Comparison of ENCODE assay signal across 13 cellular contexts in the genomic region with DNA sequence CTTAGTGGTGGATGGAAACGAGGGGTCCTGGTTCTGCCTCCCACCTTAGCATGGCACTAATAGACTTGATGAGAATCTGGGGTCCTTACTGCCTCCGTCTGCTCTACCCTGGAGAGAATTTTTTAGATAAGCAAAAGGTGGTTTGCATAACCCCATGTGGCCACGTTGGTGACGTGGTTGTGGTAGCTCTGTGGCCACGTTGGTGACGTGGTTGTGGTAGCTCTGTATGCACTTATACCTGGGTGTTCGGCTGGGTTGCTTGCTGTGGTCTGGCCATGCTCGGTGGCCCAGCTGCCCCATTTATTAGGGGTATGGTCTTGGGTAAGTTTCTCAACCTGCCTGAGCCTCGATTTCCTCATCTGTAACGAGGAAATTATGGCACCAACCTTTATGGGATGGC. TPM values are rescaled to one million over a fixed set of nuclear protein-coding genes. Genes with fewer than 3 reads are reported as not detected.
DNase-seq lines count a peak whose midpoint lies in the region; ATAC-seq and TF ChIP-seq lines count a peak whose summit lies in the region.
"Had no signal": no experiment of that assay in that cellular context is flagged by ENCODE, and none has a peak within 500 bp of the region (broad histone marks: within the 10 kb centered on the region; RNA-seq: fewer than 3 reads in every experiment).

No MANE protein-coding gene starts in this region.

- H3K4me3 Mint-ChIP-seq in activated CD8-positive, alpha-beta T cell treated with anti-CD3 and anti-CD28 coated beads, Interleukin-2, amount 10 ng/mL, durations not matched to agents 7 days and 5 days: peak overlapping the region; percentile 19
- H3K4me3 Mint-ChIP-seq in central memory CD8-positive, alpha-beta T cell: peak overlapping the region; percentile 51
- H3K4me3 Mint-ChIP-seq: stimulated activated naive B cell treated with anti-CD40 and anti-IgM and Interleukin-4, amounts not matched to agents 10 μg/mL and 1 μg/mL and 100 μg/mL, for 72 hours had no signal

- POLR2A ChIA-PET in activated CD8-positive, alpha-beta T cell treated with anti-CD3 and anti-CD28 coated beads, Interleukin-2, amount 10 ng/mL, durations not matched to agents 7 days and 5 days (lab: Charles Lee): interaction anchor here (0.6 kb wide), 2 partner anchors 68 to 168 kb away, joined by 3 read pairs; no protein-coding TSS in a partner anchor

- 71 to 75% methylated on average over 2 to 10 of the region's 10 CpGs for WGBS in transverse colon (ENCODE audit: low coverage in 1 of 2), 2 donors

- peaks cover 8 to 26% (median 21%) of the 10 kb centered on the region in 4 donors for H3K4me1 ChIP-seq in transverse colon

- H3K9me3 ChIP-seq in transverse colon: no peaks in the 10 kb centered on the region

- no peak for TF ChIP-seq POLR2A in transverse colon (IDR thresholded peaks at IDR 0.05)

- no peak for TF ChIP-seq EP300 in transverse colon (IDR thresholded peaks at IDR 0.05; ENCODE audit: low read depth)

- peak; percentile 39 for DNase-seq in stimulated activated CD4-positive, alpha-beta T cell treated with anti-CD3 and anti-CD28 coated beads, Interleukin-15, amount 100 ng/mL, for 24 hours
- DNase-seq in stimulated activated CD4-positive, alpha-beta T cell treated with anti-CD3 and anti-CD28 coated beads, Interleukin-12 subunit alpha, Interleukin-12 subunit beta, amount 100 ng/mL, for 4 hours: no peak
- peak; percentile 84 for DNase-seq in activated CD8-positive, alpha-beta T cell treated with anti-CD3 and anti-CD28 coated beads, Interleukin-2, amount 10 ng/mL, durations not matched to agents 7 days and 5 days
- DNase-seq in central memory CD8-positive, alpha-beta T cell (ENCODE audit: low spot score in 2 of 2): peak; percentile 51 to 81
- DNase-seq in transverse colon: peak; percentile 42
- no peak for DNase-seq in NCI-H748 treated with DMSO at 0.1 percent for 48 hours (lab: John Stamatoyannopoulos, UW)
- DNase-seq: AML-193; GDM1; head of caudate nucleus; NCI-H510A; stimulated activated naive B cell treated with anti-CD40 and anti-IgM and Interleukin-4, amounts not matched to agents 10 μg/mL and 1 μg/mL and 100 μg/mL, for 72 hours had no signal

- H3K27ac ChIP-seq in transverse colon: no peak overlapping the region

- no peaks in the 10 kb centered on the region for H3K36me3 ChIP-seq in transverse colon

- peaks cover 52% of the 10 kb centered on the region for H3K4me1 Mint-ChIP-seq in activated CD8-positive, alpha-beta T cell treated with anti-CD3 and anti-CD28 coated beads, Interleukin-2, amount 10 ng/mL, durations not matched to agents 7 days and 5 days (ENCODE audit: low read depth)
- H3K4me1 Mint-ChIP-seq in central memory CD8-positive, alpha-beta T cell: peaks cover 26% of the 10 kb centered on the region

- peaks cover 3% of the 10 kb centered on the region for H3K36me3 Mint-ChIP-seq in activated CD8-positive, alpha-beta T cell treated with anti-CD3 and anti-CD28 coated beads, Interleukin-2, amount 10 ng/mL, durations not matched to agents 7 days and 5 days (ENCODE audit: low read depth)
- peaks cover 8% of the 10 kb centered on the region for H3K36me3 Mint-ChIP-seq in central memory CD8-positive, alpha-beta T cell (ENCODE audit: insufficient read depth)
- H3K36me3 Mint-ChIP-seq: stimulated activated naive B cell treated with anti-CD40 and anti-IgM and Interleukin-4, amounts not matched to agents 10 μg/mL and 1 μg/mL and 100 μg/mL, for 72 hours had no signal

- no peaks in the 10 kb centered on the region for H3K9me3 Mint-ChIP-seq in activated CD8-positive, alpha-beta T cell treated with anti-CD3 and anti-CD28 coated beads, Interleukin-2, amount 10 ng/mL, durations not matched to agents 7 days and 5 days (ENCODE audit: insufficient read depth)
- H3K9me3 Mint-ChIP-seq in central memory CD8-positive, alpha-beta T cell: no peaks in the 10 kb centered on the region
- H3K9me3 Mint-ChIP-seq: stimulated activated naive B cell treated with anti-CD40 and anti-IgM and Interleukin-4, amounts not matched to agents 10 μg/mL and 1 μg/mL and 100 μg/mL, for 72 hours had no signal

- H3K27me3 ChIP-seq in transverse colon: no peaks in the 10 kb centered on the region

- intact Hi-C loops in transverse colon (cut with DNase I; ENCODE audit: low total_unique reads): no loop called here

- no peak for TF ChIP-seq CTCF in transverse colon (IDR thresholded peaks at IDR 0.05)

- peak; percentile 66 for ATAC-seq in activated CD8-positive, alpha-beta T cell treated with anti-CD3 and anti-CD28 coated beads, Interleukin-2, amount 10 ng/mL, durations not matched to agents 7 days and 5 days
- peak; percentile 85 for ATAC-seq in central memory CD8-positive, alpha-beta T cell (replicated peaks; ENCODE audit: extremely low read depth, poor library complexity, severe bottlenecking)
- ATAC-seq in HG03439 (IDR thresholded peaks at IDR 0.05; ENCODE audit: unreplicated experiment): no peak
- no peak for ATAC-seq in HG03442 (IDR thresholded peaks at IDR 0.05; ENCODE audit: unreplicated experiment)

- CTCF ChIA-PET in activated CD8-positive, alpha-beta T cell treated with anti-CD3 and anti-CD28 coated beads, Interleukin-2, amount 10 ng/mL, durations not matched to agents 7 days and 5 days (lab: Charles Lee): interaction anchor here (0.5 to 1.1 kb wide), 3 partner anchors 42 to 1158 kb away, joined by 3 to 4 read pairs (median 3); no protein-coding TSS in a partner anchor

- peak overlapping the region; percentile 63 for H3K27ac Mint-ChIP-seq in activated CD8-positive, alpha-beta T cell treated with anti-CD3 and anti-CD28 coated beads, Interleukin-2, amount 10 ng/mL, durations not matched to agents 7 days and 5 days
- peak overlapping the region; percentile 85 for H3K27ac Mint-ChIP-seq in central memory CD8-positive, alpha-beta T cell (ENCODE audit: low read depth)
- H3K27ac Mint-ChIP-seq: stimulated activated naive B cell treated with anti-CD40 and anti-IgM and Interleukin-4, amounts not matched to agents 10 μg/mL and 1 μg/mL and 100 μg/mL, for 72 hours had no signal

- in situ Hi-C loops in transverse colon (cut with MboI; ENCODE audit: low pct_ligation_motif_present in 1 of 4, low pct_unique_long_range_greater_than_20kb in 1 of 4, low sequenced_read_pairs in 3 of 4): no loop called here

- peaks cover 19% of the 10 kb centered on the region for H3K27me3 Mint-ChIP-seq in activated CD8-positive, alpha-beta T cell treated with anti-CD3 and anti-CD28 coated beads, Interleukin-2, amount 10 ng/mL, durations not matched to agents 7 days and 5 days (ENCODE audit: low read depth)
- H3K27me3 Mint-ChIP-seq in central memory CD8-positive, alpha-beta T cell: no peaks in the 10 kb centered on the region

- no peak overlapping the region for H3K4me3 ChIP-seq in transverse colon

RNA-seq across cellular contexts. Expression of gene SPIRE2, which starts 13.0 kb away (rescaled TPM):
- total RNA-seq in activated CD8-positive, alpha-beta T cell treated with anti-CD3 and anti-CD28 coated beads, Interleukin-2, amount 10 ng/mL, durations not matched to agents 7 days and 5 days: under 1 TPM in 1 of 2 experiments, not detected in 1; 0.08 TPM
- total RNA-seq in transverse colon: 100 to 1,000 TPM in 3 of 4 donors, 10 to 100 TPM in 1; 79.6 to 190 (median 131) TPM

RNA-seq across cellular contexts. Expression of gene FANCA, which starts 24.8 kb away (rescaled TPM):
- total RNA-seq in activated CD8-positive, alpha-beta T cell treated with anti-CD3 and anti-CD28 coated beads, Interleukin-2, amount 10 ng/mL, durations not matched to agents 7 days and 5 days: 100 to 1,000 TPM; 123 to 149 TPM
- total RNA-seq in transverse colon: 10 to 100 TPM in 2 of 4 donors, 1 to 10 TPM in 2; 2.9 to 78.0 (median 9.7) TPM

RNA-seq across cellular contexts. Expression of gene TCF25, which starts 32.1 kb away (rescaled TPM):
- total RNA-seq in activated CD8-positive, alpha-beta T cell treated with anti-CD3 and anti-CD28 coated beads, Interleukin-2, amount 10 ng/mL, durations not matched to agents 7 days and 5 days: 100 to 1,000 TPM; 169 to 178 TPM
- total RNA-seq in transverse colon: 100 to 1,000 TPM; 202 to 648 (median 354) TPM

Comparison
In these comparisons a context has a peak if more than half of its experiments do, and no peak if none do; other contexts are left out.
1. DNase-seq: peak in stimulated activated CD4-positive, alpha-beta T cell treated with anti-CD3 and anti-CD28 coated beads, Interleukin-15, amount 100 ng/mL, for 24 hours (single experiment), activated CD8-positive, alpha-beta T cell treated with anti-CD3 and anti-CD28 coated beads, Interleukin-2, amount 10 ng/mL, durations not matched to agents 7 days and 5 days (single experiment), central memory CD8-positive, alpha-beta T cell (2 of 2) and transverse colon (single experiment); none in stimulated activated CD4-positive, alpha-beta T cell treated with anti-CD3 and anti-CD28 coated beads, Interleukin-12 subunit alpha, Interleukin-12 subunit beta, amount 100 ng/mL, for 4 hours (single experiment) and NCI-H748 treated with DMSO at 0.1 percent for 48 hours (single experiment).
2. ATAC-seq: peak in activated CD8-positive, alpha-beta T cell treated with anti-CD3 and anti-CD28 coated beads, Interleukin-2, amount 10 ng/mL, durations not matched to agents 7 days and 5 days (single experiment) and central memory CD8-positive, alpha-beta T cell (single experiment); none in HG03439 (single experiment) and HG03442 (single experiment).
3. RNA of gene SPIRE2, which starts 13.0 kb away (total RNA-seq): 79.6 to 190 TPM in transverse colon; 0.08 TPM in activated CD8-positive, alpha-beta T cell treated with anti-CD3 and anti-CD28 coated beads, Interleukin-2, amount 10 ng/mL, durations not matched to agents 7 days and 5 days; every median in the first group is over 10 times any median in the second.